In the genomic region with DNA sequence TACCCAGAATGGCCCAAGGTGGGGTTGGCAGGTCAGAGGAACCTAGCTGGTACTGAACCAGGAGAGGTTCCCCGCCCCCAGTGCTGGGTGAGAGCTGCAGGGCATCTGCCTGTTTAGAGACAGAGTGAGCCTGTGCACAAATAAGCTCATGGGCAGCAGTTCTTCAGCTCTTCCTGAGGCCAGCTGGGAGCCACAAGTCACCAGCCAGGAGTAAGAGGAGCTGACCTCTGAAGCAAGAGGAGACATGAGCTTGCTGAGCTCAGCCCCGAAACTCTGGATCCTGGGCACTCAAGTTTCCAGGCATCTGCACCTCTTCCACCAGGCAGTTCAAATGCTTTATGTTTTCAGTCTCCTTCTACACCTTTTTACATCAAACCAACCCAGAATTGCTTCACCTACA, we compare ENCODE assay signal across 12 cellular contexts. TPM values are rescaled to one million over a fixed set of nuclear protein-coding genes. Genes with fewer than 3 reads are reported as not detected.
"Had no signal": no experiment of that assay in that cellular context is flagged by ENCODE, and none has a peak within 500 bp of the region (broad histone marks: within the 10 kb centered on the region; RNA-seq: fewer than 3 reads in every experiment).

No MANE protein-coding gene starts in this region.

- H3K4me3 ChIP-seq: GM23248, GM23338, HAP-1 had no signal

- ATAC-seq: GM23338, HCT116 had no signal

- FAIRE-seq: H1, H54 had no signal

- H3K36me3 ChIP-seq: HAP-1 had no signal

- H3K27ac ChIP-seq: GM23248 had no signal

- DNase-seq: GM23248, GOT3, H7, H9, HCEC 1CT, HFFc6 had no signal

- H3K9me3 ChIP-seq: HAP-1 had no signal

- H3K4me1 ChIP-seq: HAP-1 had no signal

RNA-seq across cellular contexts. Expression of gene RTP2, which starts 2.1 kb away (rescaled TPM):
- total RNA-seq: GM23248, GM23338, H1, H4, H7, H9, HFFc6 had no signal
- polyA plus RNA-seq: GM23248, GM23338, H1 had no signal

RNA-seq across cellular contexts. Expression of gene SST, which starts 30.1 kb away (rescaled TPM):
- total RNA-seq: GM23248, GM23338, H1, H4, H9, HFFc6 had no signal
